Comparison of ENCODE assay signal across 33 cellular contexts in the genomic region with DNA sequence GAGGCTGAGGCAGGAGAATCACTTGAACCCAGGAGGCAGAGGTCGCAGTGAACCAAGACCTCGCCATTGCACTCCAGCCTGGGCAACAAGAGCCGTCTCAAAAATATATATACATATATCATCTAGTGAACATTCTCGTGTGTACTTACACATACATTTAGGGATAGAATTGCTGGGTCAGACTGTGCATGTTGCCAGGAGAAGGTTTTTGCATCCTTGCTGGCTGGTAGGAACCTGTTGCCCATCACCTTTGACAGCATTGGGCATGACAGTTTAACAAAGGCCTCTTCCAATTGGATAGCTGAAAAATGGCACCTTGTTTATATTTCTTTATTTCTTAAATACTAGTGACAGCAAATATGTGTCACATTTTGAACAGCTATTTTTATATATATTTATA.
"Had no signal": no experiment of that assay in that cellular context is flagged by ENCODE, and none has a peak within 500 bp of the region (broad histone marks: within the 10 kb centered on the region; RNA-seq: fewer than 3 reads in every experiment).

No MANE protein-coding gene starts in this region.

- DNase-seq: activated effector memory CD4-positive, alpha-beta T cell treated with anti-CD3 and anti-CD28 coated beads, Interleukin-2, amount 50 U/mL, for 16 hours; activated effector memory CD4-positive, alpha-beta T cell treated with Interleukin-2 at 50 U/mL for 16 hours; activated gamma-delta T cell; activated gamma-delta T cell treated with Interleukin-2 at 50 U/mL for 16 hours; activated naive CD4-positive, alpha-beta T cell; activated naive CD4-positive, alpha-beta T cell treated with anti-CD3 and anti-CD28 coated beads for 36 hours; activated naive CD4-positive, alpha-beta T cell treated with anti-CD3 and anti-CD28 coated beads, Interleukin-2, amount 10 ng/mL, durations not matched to agents 7 days and 5 days; activated naive CD4-positive, alpha-beta T cell treated with anti-CD3 and anti-CD28 coated beads, Interleukin-2, amount 50 U/mL, for 16 hours; activated naive CD4-positive, alpha-beta T cell treated with Interleukin-2 at 50 U/mL for 16 hours; activated naive CD8-positive, alpha-beta T cell treated with anti-CD3 and anti-CD28 coated beads for 36 hours; activated naive CD8-positive, alpha-beta T cell treated with anti-CD3 and anti-CD28 coated beads, Interleukin-2, amount 10 ng/mL, durations not matched to agents 7 days and 5 days; activated naive CD8-positive, alpha-beta T cell treated with anti-CD3 and anti-CD28 coated beads, Interleukin-2, amount 50 U/mL, for 24 hours; activated T-cell treated with anti-CD3 and anti-CD28 coated beads for 4 hours; activated T-cell treated with anti-CD3 and anti-CD28 coated beads, Interleukin-2, amount 50 U/mL, for 1 hour; activated T-cell treated with anti-CD3 and anti-CD28 coated beads, Interleukin-2, amount 50 U/mL, for 24 hours; activated T-cell treated with anti-CD3 and anti-CD28 coated beads, Interleukin-2, amount 50 U/mL, for 4 hours; activated T-cell treated with anti-CD3 and anti-CD28 coated beads, Interleukin-2, amount 50 U/mL, for 48 hours; activated T-cell treated with anti-CD3 and anti-CD28 coated beads, Interleukin-2, amount 50 U/mL, for 72 hours; adrenal gland; amniotic stem cell; amygdala; anterior cingulate cortex; aorta; body of pancreas; brain microvascular endothelial cell; caudate nucleus; central memory CD4-positive, alpha-beta T cell; cerebellar nuclear complex had no signal

- H3K27me3 ChIP-seq: adrenal gland, ascending aorta, body of pancreas, brain microvascular endothelial cell, breast epithelium, cardiac muscle cell had no signal

- H3K4me3 ChIP-seq: adrenal gland, ascending aorta, body of pancreas, breast epithelium, cardiac muscle cell had no signal

- ATAC-seq: activated naive CD4-positive, alpha-beta T cell treated with anti-CD3 and anti-CD28 coated beads, Interleukin-2, amount 50 U/mL, for 72 hours; activated naive CD8-positive, alpha-beta T cell treated with anti-CD3 and anti-CD28 coated beads, Interleukin-2, amount 50 U/mL, for 24 hours; activated T-cell treated with anti-CD3 and anti-CD28 coated beads, Interleukin-2, amount 50 U/mL, for 4 hours; activated T-cell treated with anti-CD3 and anti-CD28 coated beads, Interleukin-2, amount 50 U/mL, for 72 hours; activated T-helper 17 cell treated with anti-CD3 and anti-CD28 coated beads, Interleukin-2, amount 50 U/mL, for 72 hours; body of pancreas had no signal

- H3K9me3 ChIP-seq: adrenal gland, ascending aorta, body of pancreas, breast epithelium had no signal

- H3K27ac ChIP-seq: adrenal gland, ascending aorta, body of pancreas, brain microvascular endothelial cell, breast epithelium, cardiac muscle cell had no signal

- H3K4me1 ChIP-seq: breast epithelium had no signal
